ENCODE assay signal across 14 cellular contexts in the genomic region with DNA sequence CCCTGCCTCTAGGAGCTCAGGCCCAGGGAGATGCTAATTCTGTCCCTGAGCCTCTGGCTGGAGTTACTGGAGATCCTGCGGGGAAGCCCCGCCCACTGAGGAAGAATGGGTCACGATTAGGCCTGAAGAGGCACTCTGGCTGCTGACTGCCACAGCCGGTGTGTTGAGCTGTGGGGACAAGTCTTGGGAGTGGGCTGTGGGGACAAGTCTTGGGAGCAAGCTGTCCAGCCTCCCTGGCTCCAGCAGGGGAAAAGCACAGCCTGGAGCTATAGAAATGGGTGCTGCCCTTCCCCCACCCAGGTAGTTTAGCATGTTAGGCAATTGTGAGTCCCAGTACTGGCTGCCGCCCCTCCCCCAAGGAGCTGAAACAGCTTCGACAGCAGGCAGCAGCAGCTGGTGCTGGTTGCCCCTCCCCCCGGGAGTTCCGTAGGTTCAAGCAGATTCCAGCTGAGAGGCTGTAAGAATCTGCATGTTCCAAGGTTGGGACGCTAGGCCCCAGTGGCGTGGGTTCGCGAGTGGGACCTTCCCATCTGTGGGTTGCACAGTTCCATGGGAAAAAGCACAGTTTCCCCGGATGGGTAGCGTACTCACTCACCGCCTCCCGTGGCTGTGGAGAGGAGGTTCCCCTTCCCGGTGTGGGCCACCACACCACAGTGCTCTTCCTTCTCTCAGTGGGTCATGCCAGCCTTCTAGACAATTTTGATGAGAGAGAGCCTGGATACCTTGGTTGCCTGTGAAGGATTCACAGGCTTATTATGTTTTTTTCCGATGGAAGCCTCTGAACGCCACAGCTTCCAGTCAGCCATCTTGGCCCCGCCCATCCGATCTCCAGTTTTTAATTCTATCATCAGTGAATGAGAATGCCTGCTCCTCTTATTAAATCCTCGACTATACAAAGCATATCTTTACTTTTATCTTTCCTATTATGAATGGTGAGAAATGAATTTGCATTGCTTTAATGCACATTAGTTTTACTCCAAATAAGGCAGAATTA.
DNase-seq lines count a peak whose midpoint lies in the region; ATAC-seq and TF ChIP-seq lines count a peak whose summit lies in the region.
"Had no signal": no experiment of that assay in that cellular context is flagged by ENCODE, and none has a peak within 500 bp of the region (broad histone marks: within the 10 kb centered on the region; RNA-seq: fewer than 3 reads in every experiment).

No MANE protein-coding gene starts in this region.

- ATAC-seq in GM21367 (IDR thresholded peaks at IDR 0.05; ENCODE audit: unreplicated experiment) = no peak
- ATAC-seq: Panc1, psoas muscle had no signal

- intact Hi-C loops in testis (cut with DNase I; ENCODE audit: low total_unique reads) = no loop called here

- DNase-seq in NCI-H526 (lab: John Stamatoyannopoulos, UW) = peak; percentile 15 to 59
- DNase-seq in NCI-H526 treated with DMSO at 0.1 percent for 48 hours (lab: John Stamatoyannopoulos, UW) = no peak
- DNase-seq in NCI-H2171 treated with DMSO at 0.1 percent for 48 hours (lab: John Stamatoyannopoulos, UW) = peak; percentile 84
- peak; percentile 56 for DNase-seq in ecto neural progenitor cell (ENCODE audit: low spot score)
- DNase-seq in testis = peak; percentile 59
- no peak for DNase-seq in globus pallidus (ENCODE audit: low spot score)
- no peak for DNase-seq in SKM-1 (lab: John Stamatoyannopoulos, UW; ENCODE audit: unreplicated experiment)
- DNase-seq: activated CD4-positive, alpha-beta T cell treated with anti-CD3 and anti-CD28 coated beads, Interleukin-2, amount 50 U/mL, for 4 hours; kidney glomerular epithelial cell; MM.1S; psoas muscle had no signal

- no peaks in the 10 kb centered on the region for H3K9me3 ChIP-seq in testis
- H3K9me3 ChIP-seq: psoas muscle had no signal

- TF ChIP-seq POLR2A in testis (IDR thresholded peaks at IDR 0.05) = no peak

- H3K27me3 ChIP-seq in testis = no peaks in the 10 kb centered on the region
- H3K27me3 ChIP-seq: ascending aorta had no signal

- no peak for TF ChIP-seq CTCF in testis (IDR thresholded peaks at IDR 0.05)

- H3K4me1 ChIP-seq in testis = no peaks in the 10 kb centered on the region
- H3K4me1 ChIP-seq: ascending aorta, psoas muscle had no signal

- H3K36me3 ChIP-seq in testis (ENCODE audit: low read depth, missing control alignments) = no peaks in the 10 kb centered on the region
- H3K36me3 ChIP-seq: ascending aorta had no signal

- peak overlapping the region; percentile 34 to 52 for H3K4me3 ChIP-seq in testis
- H3K4me3 ChIP-seq: ascending aorta, psoas muscle had no signal

- peak overlapping the region in 1 of 2 donors; percentile 18 for H3K27ac ChIP-seq in testis
- H3K27ac ChIP-seq: ascending aorta, psoas muscle had no signal

- WGBS in testis, 2 donors = 59 to 72% methylated on average over 14 to 22 of the region's 22 CpGs

Comparison
In these comparisons a context has a peak if more than half of its experiments do, and no peak if none do; other contexts are left out.
1. DNase-seq: peak in NCI-H526 (2 of 2), NCI-H2171 treated with DMSO at 0.1 percent for 48 hours (single experiment), ecto neural progenitor cell (single experiment) and testis (single experiment); none in NCI-H526 treated with DMSO at 0.1 percent for 48 hours (single experiment), globus pallidus (single experiment) and SKM-1 (single experiment).